8 cellular contexts compared by ENCODE assay signal in the genomic region with DNA sequence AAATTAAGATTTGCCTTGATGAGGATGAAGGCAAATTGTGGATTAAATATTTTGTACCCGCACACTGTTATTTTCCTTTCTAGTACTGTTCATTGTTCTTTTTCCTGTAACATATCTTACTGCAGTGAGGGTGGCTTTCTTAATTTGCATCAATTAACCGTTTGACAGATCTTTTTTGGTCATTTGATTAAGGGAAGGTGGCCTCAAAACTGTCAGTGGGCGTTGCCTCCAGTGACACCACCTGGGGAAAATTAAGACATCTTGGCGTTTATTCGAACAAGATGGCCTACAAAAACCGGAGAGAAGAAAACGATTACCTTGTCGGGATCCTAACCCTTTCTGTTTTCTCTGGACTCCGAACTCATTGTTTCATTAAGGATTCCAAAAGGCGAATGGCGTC. TPM values are rescaled to one million over a fixed set of nuclear protein-coding genes. Genes with fewer than 3 reads are reported as not detected.
A peak's percentile ranks its signal among the peaks of the same experiment; 100 is the strongest.
DNase-seq lines count a peak whose midpoint lies in the region; ATAC-seq and TF ChIP-seq lines count a peak whose summit lies in the region.

No MANE protein-coding gene starts in this region.

- H2AFZ ChIP-seq in mammary epithelial cell (ENCODE audit: low read depth, low read length): peak overlapping the region; percentile 93

- H3K36me3 ChIP-seq in mammary epithelial cell (ENCODE audit: insufficient read depth, low read length): no peaks in the 10 kb centered on the region
- H3K36me3 ChIP-seq in muscle layer of duodenum (ENCODE audit: control insufficient read depth in 1 of 2, insufficient read depth in 2 of 2, low read length in 2 of 2): no peaks in the 10 kb centered on the region
- H3K36me3 ChIP-seq in left lung: no peaks in the 10 kb centered on the region

- DNase-seq in AG04450 (ENCODE audit: low read depth, low spot score) (no peak), HFF-Myc (ENCODE audit: extremely low read depth, low read depth) (no peak), mammary epithelial cell (no peak), NCI-H345 (lab: John Stamatoyannopoulos, UW) (no peak), left lung (no peak), T-helper 9 cell (no peak), GM13976 (ENCODE audit: low spot score) (no peak)

- CTCF ChIA-PET in AG04450 (lab: Charles Lee): interaction anchor here (0.6 kb wide), 1 partner anchor 16 kb away, joined by 5 read pairs; no protein-coding TSS in a partner anchor
- CTCF ChIA-PET in mammary epithelial cell (lab: Charles Lee; ENCODE audit: low non-redundant PET): no interaction called here

- 93% methylated on average over 11 of the region's 11 CpGs for WGBS in mammary epithelial cell (ENCODE audit: low coverage, missing lambda C conversion rate)

- H3K27me3 ChIP-seq in AG04450 (ENCODE audit: control insufficient read depth, insufficient read depth, low read length): no peaks in the 10 kb centered on the region
- H3K27me3 ChIP-seq in mammary epithelial cell (ENCODE audit: insufficient read depth, low read length): no peaks in the 10 kb centered on the region
- H3K27me3 ChIP-seq in muscle layer of duodenum (ENCODE audit: low read depth, low read length): peaks cover 11% of the 10 kb centered on the region
- H3K27me3 ChIP-seq in left lung: peaks cover 0 to 39% of the 10 kb centered on the region in 2 donors

- H3K9ac ChIP-seq in mammary epithelial cell (ENCODE audit: insufficient read depth, low read length): no peak overlapping the region

- H3K4me2 ChIP-seq in mammary epithelial cell (ENCODE audit: insufficient read depth, low read depth, low read length): peak overlapping the region; percentile 82

- intact Hi-C loops in mammary epithelial cell (cut with micrococcal nuclease) (loop anchor here (5.0 to 10.0 kb wide), 5 partner anchors 188 to 735 kb away; no protein-coding TSS in a partner anchor), left lung (cut with DNase I) (loop anchor here in 1 of 2 donors (10.0 kb wide), 1 partner anchor 1065 kb away; no protein-coding TSS in a partner anchor)

- no TSS peak for BruUV-seq in mammary epithelial cell (replicated peaks; lab: Mats Ljungman, UMichigan)

- peak overlapping the region; percentile 95 for H3K4me3 ChIP-seq in AG04450 (ENCODE audit: low read depth, low read length)
- H3K4me3 ChIP-seq in HFF-Myc (replicated peaks; ENCODE audit: low read depth, low read length): peak overlapping the region; percentile 75
- peak overlapping the region; percentile 67 to 99 (median 98) for H3K4me3 ChIP-seq in mammary epithelial cell (replicated peaks in 1 of 3; ENCODE audit: insufficient read depth in 1 of 3, low read depth in 2 of 3, low read length in 3 of 3)
- peak overlapping the region; percentile 60 to 69 for H3K4me3 ChIP-seq in muscle layer of duodenum (ENCODE audit: low read depth in 1 of 2, low read length in 2 of 2)
- peak overlapping the region in 1 of 2 donors; percentile 71 for H3K4me3 ChIP-seq in left lung

- H3K4me1 ChIP-seq in mammary epithelial cell (ENCODE audit: insufficient read depth, low read length): peaks cover 29% of the 10 kb centered on the region
- H3K4me1 ChIP-seq in muscle layer of duodenum (ENCODE audit: control insufficient read depth in 1 of 2, insufficient read depth in 2 of 2, low read length in 2 of 2): peaks cover 0 to 18% of the 10 kb centered on the region in 2 donors
- H3K4me1 ChIP-seq in left lung: peaks cover 7 to 40% of the 10 kb centered on the region in 2 donors

- no peak for TF ChIP-seq CTCF in AG04450 (IDR thresholded peaks at IDR 0.05; ENCODE audit: low read depth, low read length)
- TF ChIP-seq CTCF in HFF-Myc (IDR thresholded peaks at IDR 0.05; ENCODE audit: low read depth, low read length, missing control alignments): no peak
- TF ChIP-seq CTCF in mammary epithelial cell (conservative IDR thresholded peaks at IDR 0.05 in 1 of 2, IDR thresholded peaks at IDR 0.05 in 1 of 2; ENCODE audit: extremely low read depth in 1 of 2, insufficient read depth in 1 of 2, low read depth in 1 of 2, low read length in 2 of 2): no peak
- no peak for TF ChIP-seq CTCF in left lung (IDR thresholded peaks at IDR 0.05)
- no peak for TF ChIP-seq CTCF in GM13976 (IDR thresholded peaks at IDR 0.05; ENCODE audit: borderline replicate concordance, control extremely low read depth, extremely low read depth, insufficient read depth, missing control alignments)

- dilution Hi-C loops in mammary epithelial cell (cut with HindIII; ENCODE audit: low sequenced_read_pairs): loop anchor here (25.0 kb wide), 1 partner anchor 1068 kb away; no protein-coding TSS in a partner anchor

- POLR2A ChIA-PET in AG04450 (lab: Yijun Ruan, JAX): no interaction called here

- no peaks in the 10 kb centered on the region for H3K9me3 ChIP-seq in AG04450 (ENCODE audit: control insufficient read depth, insufficient read depth, low read length)
- H3K9me3 ChIP-seq in mammary epithelial cell (replicated peaks; ENCODE audit: insufficient read depth, low read length): no peaks in the 10 kb centered on the region
- no peaks in the 10 kb centered on the region for H3K9me3 ChIP-seq in muscle layer of duodenum (ENCODE audit: control insufficient read depth in 1 of 2, low read length in 2 of 2)
- H3K9me3 ChIP-seq in left lung: no peaks in the 10 kb centered on the region

- H3K79me2 ChIP-seq in mammary epithelial cell (ENCODE audit: insufficient read depth, low read length): peaks cover 67% of the 10 kb centered on the region

- no peaks in the 10 kb centered on the region for H4K20me1 ChIP-seq in mammary epithelial cell (ENCODE audit: insufficient read depth, low read length)

- H3K27ac ChIP-seq in AG04450 (ENCODE audit: low read depth, low read length): no peak overlapping the region
- no peak overlapping the region for H3K27ac ChIP-seq in mammary epithelial cell (ENCODE audit: insufficient read depth, low read depth, low read length)
- H3K27ac ChIP-seq in muscle layer of duodenum (ENCODE audit: low read length): no peak overlapping the region
- H3K27ac ChIP-seq in left lung: no peak overlapping the region

- no peak for ATAC-seq in left lung

- in situ Hi-C loops in mammary epithelial cell (cut with MboI; ENCODE audit: low sequenced_read_pairs in 2 of 2): loop anchor here (10.0 to 25.0 kb wide), 4 partner anchors 818 to 1075 kb away; no protein-coding TSS in a partner anchor
- in situ Hi-C loops in GM13976 (cut with MboI; ENCODE audit: low sequenced_read_pairs, unreplicated experiment): loop anchor here (10.0 to 25.0 kb wide), 2 partner anchors 893 to 1095 kb away; no protein-coding TSS in a partner anchor

RNA-seq across cellular contexts. Expression of a gene that starts 2.0 kb away (rescaled TPM):
- 181 and 227 TPM in 2 replicates for polyA plus RNA-seq in AG04450 (2011; rRNA removed)
- 32.9 and 47.9 TPM in 2 replicates for polyA minus RNA-seq in AG04450 (2011; rRNA and poly(A)+ RNA removed)
- 10 to 100 TPM; 27.0 to 76.6 TPM for total RNA-seq in mammary epithelial cell
- 60.4 TPM for polyA plus RNA-seq in mammary epithelial cell
- 15.7 TPM for polyA minus RNA-seq in mammary epithelial cell
- total RNA-seq in left lung: 10 to 100 TPM; 22.9 to 45.9 TPM
